In the genomic region with DNA sequence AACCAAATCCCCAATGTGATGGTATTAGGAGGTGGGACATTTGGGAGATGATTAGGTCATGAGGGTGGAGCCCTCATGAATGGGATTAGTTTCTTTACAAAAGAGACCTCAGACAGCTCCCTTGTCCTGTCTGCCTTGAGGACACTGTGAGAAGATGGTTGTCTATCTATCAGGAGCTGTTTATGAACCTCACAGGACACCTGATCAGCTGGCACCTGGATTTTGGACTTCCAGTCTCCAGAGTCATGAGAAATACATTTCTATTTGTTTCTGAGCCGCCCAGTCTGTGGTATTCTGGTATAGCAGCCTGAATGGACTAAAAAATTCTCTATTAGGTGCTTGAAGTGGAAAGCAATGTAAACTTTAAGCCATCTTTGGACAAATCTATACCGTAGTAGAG, we compare ENCODE assay signal across 8 cellular contexts.
"Had no signal": no experiment of that assay in that cellular context is flagged by ENCODE, and none has a peak within 500 bp of the region (broad histone marks: within the 10 kb centered on the region; RNA-seq: fewer than 3 reads in every experiment).

No MANE protein-coding gene starts in this region.

- H3K27ac Mint-ChIP-seq: GM23338, H9 had no signal

- H3K4me3 ChIP-seq: GM23338, K562 had no signal

- H3K9me3 Mint-ChIP-seq: GM23338, H9 had no signal

- H3K4me1 Mint-ChIP-seq: GM23338 had no signal

- ATAC-seq: GM23338, K562 had no signal

- DNase-seq: H9, HCEC 1CT, IMR-90 had no signal

- H3K27ac ChIP-seq: HL-60 had no signal

- FAIRE-seq: H1, H54, K562 had no signal

- H2AFZ ChIP-seq: GM23338 had no signal

- H3K4me3 Mint-ChIP-seq: GM23338, H9 had no signal

- H3K4me2 ChIP-seq: GM23338 had no signal
